1 cellular context compared by ENCODE assay signal in genomic region chr11:106031210-106031845, GRCh38.
TF ChIP-seq lines count a peak whose summit lies in the region.

No MANE protein-coding gene starts in this region.

TF ChIP-seq in SK-N-SH, 30 proteins besides CTCF, POLR2A, EP300 and RAD21 (continued from another document):
- TF ChIP-seq ZBTB33 (IDR thresholded peaks at IDR 0.05; ENCODE audit: borderline replicate concordance, low read depth) (no peak), GATA2 (CRISPR knock-in tag; IDR thresholded peaks at IDR 0.05) (no peak), IRF3 (IDR thresholded peaks at IDR 0.05; ENCODE audit: low read depth, low read length) (no peak), EZH2phosphoT487 (IDR thresholded peaks at IDR 0.05; ENCODE audit: borderline replicate concordance, low read depth) (no peak), NRF1 (IDR thresholded peaks at IDR 0.05; ENCODE audit: low read depth, low read length) (no peak), FOSL2 (IDR thresholded peaks at IDR 0.05; ENCODE audit: borderline replicate concordance, low read depth) (no peak), TEAD4 (IDR thresholded peaks at IDR 0.05; ENCODE audit: borderline replicate concordance, insufficient read depth) (no peak), RXRA (IDR thresholded peaks at IDR 0.05; ENCODE audit: borderline replicate concordance, low read depth) (no peak), POLR2AphosphoS5 (IDR thresholded peaks at IDR 0.05; ENCODE audit: low read depth, low read length) (no peak), USF1 (IDR thresholded peaks at IDR 0.05; ENCODE audit: borderline replicate concordance, low read depth) (no peak), FOXJ3 (CRISPR knock-in tag; IDR thresholded peaks at IDR 0.05) (no peak), GABPA (IDR thresholded peaks at IDR 0.05; ENCODE audit: low read depth) (no peak), PBX3 (IDR thresholded peaks at IDR 0.05) (no peak), JUND (IDR thresholded peaks at IDR 0.05) (no peak)
